In the genomic region with DNA sequence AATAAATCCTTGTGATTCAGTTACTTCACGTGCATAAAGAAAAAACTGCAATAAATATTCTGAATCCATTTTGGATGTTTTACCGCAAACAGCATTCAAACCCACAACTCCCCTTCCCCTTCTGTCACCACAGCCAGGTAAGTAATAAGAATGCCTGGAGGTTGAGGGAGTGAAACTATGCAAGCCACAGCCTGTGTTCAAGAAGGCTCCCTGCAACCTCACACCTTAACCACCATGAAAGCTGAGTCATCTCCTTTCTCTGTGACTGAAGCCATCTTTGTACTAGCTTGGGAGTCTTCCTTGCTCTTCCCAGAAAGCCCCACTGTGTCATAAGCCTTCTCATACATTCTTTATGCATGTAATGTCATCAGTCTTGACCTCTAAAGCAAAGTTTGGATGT, we compare ENCODE assay signal across 2 cellular contexts.
TF ChIP-seq lines count a peak whose summit lies in the region.

No MANE protein-coding gene starts in this region.

TF ChIP-seq in H1, 55 proteins besides CTCF, POLR2A, EP300 and RAD21:
- TF ChIP-seq, protein P1, sequence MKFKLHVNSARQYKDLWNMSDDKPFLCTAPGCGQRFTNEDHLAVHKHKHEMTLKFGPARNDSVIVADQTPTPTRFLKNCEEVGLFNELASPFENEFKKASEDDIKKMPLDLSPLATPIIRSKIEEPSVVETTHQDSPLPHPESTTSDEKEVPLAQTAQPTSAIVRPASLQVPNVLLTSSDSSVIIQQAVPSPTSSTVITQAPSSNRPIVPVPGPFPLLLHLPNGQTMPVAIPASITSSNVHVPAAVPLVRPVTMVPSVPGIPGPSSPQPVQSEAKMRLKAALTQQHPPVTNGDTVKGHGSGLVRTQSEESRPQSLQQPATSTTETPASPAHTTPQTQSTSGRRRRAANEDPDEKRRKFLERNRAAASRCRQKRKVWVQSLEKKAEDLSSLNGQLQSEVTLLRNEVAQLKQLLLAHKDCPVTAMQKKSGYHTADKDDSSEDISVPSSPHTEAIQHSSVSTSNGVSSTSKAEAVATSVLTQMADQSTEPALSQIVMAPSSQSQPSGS (IDR thresholded peaks at IDR 0.05; ENCODE audit: low read length), result no peak
- TF ChIP-seq MAFK (IDR thresholded peaks at IDR 0.05; ENCODE audit: low read depth, low read length), result peak; percentile 34; the same call in 1 of the 2 replicates
TF ChIP-seq in H1: peak in this region for 1.

TF ChIP-seq in HepG2, 621 proteins besides CTCF, POLR2A, EP300 and RAD21:
- TF ChIP-seq SETDB1 (CRISPR knock-in tag; IDR thresholded peaks at IDR 0.05; ENCODE audit: borderline replicate concordance), result no peak
- no peak for TF ChIP-seq NFKB2 (CRISPR knock-in tag; IDR thresholded peaks at IDR 0.05; ENCODE audit: borderline replicate concordance)
- no peak for TF ChIP-seq ZNF577 (CRISPR knock-in tag; IDR thresholded peaks at IDR 0.05; ENCODE audit: borderline replicate concordance, low read depth)
- no peak for TF ChIP-seq NFIB (CRISPR knock-in tag; IDR thresholded peaks at IDR 0.05; ENCODE audit: borderline replicate concordance)
- TF ChIP-seq, protein P2, sequence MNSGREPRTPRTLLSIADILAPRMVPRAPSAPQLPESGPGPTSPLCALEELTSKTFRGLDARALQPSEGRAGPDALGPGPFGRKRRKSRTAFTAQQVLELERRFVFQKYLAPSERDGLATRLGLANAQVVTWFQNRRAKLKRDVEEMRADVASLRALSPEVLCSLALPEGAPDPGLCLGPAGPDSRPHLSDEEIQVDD (CRISPR knock-in tag; IDR thresholded peaks at IDR 0.05; ENCODE audit: borderline replicate concordance), result no peak
- TF ChIP-seq, protein P3, sequence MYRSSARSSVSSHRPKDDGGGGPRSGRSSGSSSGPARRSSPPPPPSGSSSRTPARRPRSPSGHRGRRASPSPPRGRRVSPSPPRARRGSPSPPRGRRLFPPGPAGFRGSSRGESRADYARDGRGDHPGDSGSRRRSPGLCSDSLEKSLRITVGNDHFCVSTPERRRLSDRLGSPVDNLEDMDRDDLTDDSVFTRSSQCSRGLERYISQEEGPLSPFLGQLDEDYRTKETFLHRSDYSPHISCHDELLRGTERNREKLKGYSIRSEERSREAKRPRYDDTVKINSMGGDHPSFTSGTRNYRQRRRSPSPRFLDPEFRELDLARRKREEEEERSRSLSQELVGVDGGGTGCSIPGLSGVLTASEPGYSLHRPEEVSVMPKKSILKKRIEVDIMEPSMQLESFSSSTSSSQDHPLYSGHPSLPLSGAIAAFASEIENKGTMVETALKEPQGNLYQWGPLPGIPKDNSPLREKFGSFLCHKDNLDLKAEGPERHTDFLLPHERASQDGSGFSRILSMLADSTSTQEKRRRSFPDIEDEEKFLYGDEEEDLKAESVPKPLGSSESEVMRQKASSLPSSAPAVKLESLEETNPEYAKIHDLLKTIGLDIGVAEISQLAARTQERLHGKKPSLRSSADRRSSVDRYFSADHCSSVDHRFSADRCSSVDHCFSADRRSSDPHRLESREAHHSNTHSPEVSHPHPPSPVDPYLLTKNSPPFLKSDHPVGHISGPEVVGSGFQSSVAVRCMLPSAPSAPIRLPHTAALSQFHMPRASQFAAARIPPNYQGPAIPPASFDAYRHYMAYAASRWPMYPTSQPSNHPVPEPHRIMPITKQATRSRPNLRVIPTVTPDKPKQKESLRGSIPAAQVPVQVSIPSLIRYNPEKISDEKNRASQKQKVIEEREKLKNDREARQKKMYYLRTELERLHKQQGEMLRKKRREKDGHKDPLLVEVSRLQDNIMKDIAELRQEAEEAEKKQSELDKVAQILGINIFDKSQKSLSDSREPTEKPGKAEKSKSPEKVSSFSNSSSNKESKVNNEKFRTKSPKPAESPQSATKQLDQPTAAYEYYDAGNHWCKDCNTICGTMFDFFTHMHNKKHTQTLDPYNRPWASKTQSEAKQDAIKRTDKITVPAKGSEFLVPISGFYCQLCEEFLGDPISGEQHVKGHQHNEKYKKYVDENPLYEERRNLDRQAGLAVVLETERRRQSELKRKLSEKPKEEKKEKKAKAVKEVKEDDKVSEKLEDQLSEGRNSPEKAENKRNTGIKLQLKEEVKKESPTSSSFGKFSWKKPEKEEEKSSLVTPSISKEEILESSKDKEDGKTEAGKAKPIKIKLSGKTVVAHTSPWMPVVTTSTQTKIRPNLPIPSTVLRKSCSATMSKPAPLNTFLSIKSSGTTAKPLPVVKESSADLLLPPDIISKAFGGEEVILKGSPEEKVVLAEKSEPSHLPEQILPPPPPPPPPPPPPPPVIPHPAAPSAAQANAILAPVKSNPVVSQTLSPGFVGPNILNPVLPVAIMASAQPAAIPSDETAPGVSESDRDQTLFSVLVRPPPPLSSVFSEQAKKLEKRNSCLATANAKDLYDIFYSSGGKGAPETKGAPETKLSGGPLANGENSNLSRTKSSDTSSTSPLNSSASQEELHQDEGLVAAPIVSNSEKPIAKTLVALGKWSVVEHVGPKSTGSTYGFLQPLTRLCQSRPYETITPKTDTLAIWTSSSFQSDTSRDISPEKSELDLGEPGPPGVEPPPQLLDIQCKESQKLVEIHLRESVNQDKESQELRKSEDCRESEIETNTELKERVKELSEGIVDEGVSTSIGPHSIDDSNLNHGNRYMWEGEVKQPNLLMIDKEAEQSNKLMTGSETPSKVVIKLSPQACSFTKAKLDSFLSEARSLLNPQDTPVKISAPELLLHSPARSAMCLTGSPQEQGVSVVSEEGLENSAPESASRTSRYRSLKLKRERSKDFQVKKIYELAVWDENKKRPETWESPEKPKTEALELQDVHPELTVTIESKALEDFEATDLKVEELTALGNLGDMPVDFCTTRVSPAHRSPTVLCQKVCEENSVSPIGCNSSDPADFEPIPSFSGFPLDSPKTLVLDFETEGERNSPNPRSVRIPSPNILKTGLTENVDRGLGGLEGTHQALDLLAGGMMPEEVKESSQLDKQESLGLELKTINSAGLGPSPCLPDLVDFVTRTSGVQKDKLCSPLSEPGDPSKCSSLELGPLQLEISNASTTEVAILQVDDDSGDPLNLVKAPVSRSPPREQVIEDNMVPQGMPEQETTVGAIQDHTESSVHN (CRISPR knock-in tag; IDR thresholded peaks at IDR 0.05), result no peak
- TF ChIP-seq, protein P4, sequence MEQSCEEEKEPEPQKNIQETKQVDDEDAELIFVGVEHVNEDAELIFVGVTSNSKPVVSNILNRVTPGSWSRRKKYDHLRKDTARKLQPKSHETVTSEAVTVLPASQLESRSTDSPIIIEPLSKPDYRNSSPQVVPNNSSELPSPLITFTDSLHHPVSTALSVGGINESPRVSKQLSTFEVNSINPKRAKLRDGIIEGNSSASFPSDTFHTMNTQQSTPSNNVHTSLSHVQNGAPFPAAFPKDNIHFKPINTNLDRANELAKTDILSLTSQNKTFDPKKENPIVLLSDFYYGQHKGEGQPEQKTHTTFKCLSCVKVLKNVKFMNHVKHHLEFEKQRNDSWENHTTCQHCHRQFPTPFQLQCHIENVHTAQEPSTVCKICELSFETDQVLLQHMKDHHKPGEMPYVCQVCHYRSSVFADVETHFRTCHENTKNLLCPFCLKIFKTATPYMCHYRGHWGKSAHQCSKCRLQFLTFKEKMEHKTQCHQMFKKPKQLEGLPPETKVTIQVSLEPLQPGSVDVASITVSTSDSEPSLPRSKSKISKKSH (CRISPR knock-in tag; IDR thresholded peaks at IDR 0.05; ENCODE audit: borderline replicate concordance), result no peak
- no peak for TF ChIP-seq CBX2 (IDR thresholded peaks at IDR 0.05; ENCODE audit: low read depth, low read length)
- TF ChIP-seq CBX2 (CRISPR knock-in tag; IDR thresholded peaks at IDR 0.05; ENCODE audit: low read depth), result no peak
- TF ChIP-seq RARG (CRISPR knock-in tag; IDR thresholded peaks at IDR 0.05; ENCODE audit: low read depth), result no peak
- no peak for TF ChIP-seq MED13 (CRISPR knock-in tag; IDR thresholded peaks at IDR 0.05)
- TF ChIP-seq ZNF317 (CRISPR knock-in tag; IDR thresholded peaks at IDR 0.05), result no peak
- TF ChIP-seq ZNF3 (CRISPR knock-in tag; IDR thresholded peaks at IDR 0.05), result no peak
- TF ChIP-seq FOXJ3 (CRISPR knock-in tag; IDR thresholded peaks at IDR 0.05; ENCODE audit: borderline replicate concordance), result no peak
- no peak for TF ChIP-seq ZBTB7B (CRISPR knock-in tag; IDR thresholded peaks at IDR 0.05)
- no peak for TF ChIP-seq RAD51 (IDR thresholded peaks at IDR 0.05; ENCODE audit: borderline replicate concordance)
